ENCODE assay signal across 1 cellular context in genomic region chr17:39152134-39152884, GRCh38.
TF ChIP-seq lines count a peak whose summit lies in the region.

No MANE protein-coding gene starts in this region.

TF ChIP-seq in HepG2, 621 proteins besides CTCF, POLR2A, EP300 and RAD21:
- TF ChIP-seq MAZ (IDR thresholded peaks at IDR 0.05; ENCODE audit: borderline replicate concordance, low read depth, low read length) = no peak
- 0 out of 2 replicates have a peak, but pooled peaks have one; percentile 12 for TF ChIP-seq MAZ (CRISPR knock-in tag; IDR thresholded peaks at IDR 0.05; ENCODE audit: low read depth)
- 0 out of 2 replicates have a peak, but pooled peaks have one; percentile 22 for TF ChIP-seq IKZF1 (IDR thresholded peaks at IDR 0.05)
- no peak for TF ChIP-seq ZNF678 (CRISPR knock-in tag; IDR thresholded peaks at IDR 0.05)
- 0 out of 2 replicates have a peak, but pooled peaks have one; percentile 11 for TF ChIP-seq ZNF546 (CRISPR knock-in tag; conservative IDR thresholded peaks at IDR 0.05)
- TF ChIP-seq DNMT1 (CRISPR knock-in tag; IDR thresholded peaks at IDR 0.05) = 0 out of 2 replicates have a peak, but pooled peaks have one; percentile 16
- no peak for TF ChIP-seq HOXA9 (CRISPR knock-in tag; IDR thresholded peaks at IDR 0.05; ENCODE audit: borderline replicate concordance)
- TF ChIP-seq KDM5A (IDR thresholded peaks at IDR 0.05; ENCODE audit: borderline replicate concordance, low read length) = no peak
TF ChIP-seq in HepG2: peak in this region for 4.
